39 cellular contexts compared by ENCODE assay signal in the genomic region with DNA sequence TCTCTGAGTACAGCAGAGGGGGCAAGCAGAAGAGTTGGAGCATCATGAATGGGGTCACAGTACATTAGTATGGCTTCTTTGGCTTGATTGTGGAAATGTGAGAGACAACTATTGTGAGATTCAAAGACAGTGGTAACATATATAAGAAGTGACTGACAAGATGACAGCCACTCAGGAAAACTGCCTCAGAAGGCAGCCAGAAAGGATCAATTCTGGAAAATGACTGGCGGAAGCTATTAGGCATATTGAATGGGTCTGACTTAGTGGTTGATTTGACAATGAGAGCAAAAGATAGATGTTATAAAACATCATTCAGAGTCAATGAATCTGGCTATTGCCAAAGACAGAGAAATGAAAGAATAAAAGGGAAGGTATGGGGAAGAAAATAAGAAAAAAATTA.
"Had no signal": no experiment of that assay in that cellular context is flagged by ENCODE, and none has a peak within 500 bp of the region (broad histone marks: within the 10 kb centered on the region; RNA-seq: fewer than 3 reads in every experiment).

No MANE protein-coding gene starts in this region.

- H3K9me3 Mint-ChIP-seq: activated naive CD4-positive, alpha-beta T cell treated with anti-CD3 and anti-CD28 coated beads for 36 hours; activated naive CD4-positive, alpha-beta T cell treated with anti-CD3 and anti-CD28 coated beads, Interleukin-2, amount 10 ng/mL, durations not matched to agents 7 days and 5 days; activated naive CD4-positive, alpha-beta T cell treated with anti-CD3 and anti-CD28 coated beads, Interleukin-2, amount 50 U/mL, for 24 hours; activated naive CD4-positive, alpha-beta T cell treated with anti-CD3 and anti-CD28 coated beads, Interleukin-2, amount 50 U/mL, for 72 hours; activated naive CD8-positive, alpha-beta T cell treated with anti-CD3 and anti-CD28 coated beads, Interleukin-2, amount 10 ng/mL, durations not matched to agents 7 days and 5 days; activated naive CD8-positive, alpha-beta T cell treated with anti-CD3 and anti-CD28 coated beads, Interleukin-2, amount 50 U/mL, for 24 hours; activated T-helper 1 cell treated with anti-CD3 and anti-CD28 coated beads, Interleukin-12 subunit alpha, Interleukin-12 subunit beta, Interleukin-2, Interleukin-4 antibody, amounts not matched to agents 30 ng/mL and 10 ng/mL and 1 ng/mL, durations not matched to agents 14 hours and 24 hours and 36 hours; activated T-helper 17 cell treated with anti-CD3 and anti-CD28 coated beads, Interleukin-2, amount 50 U/mL, for 72 hours; activated T-helper 2 cell treated with anti-CD3 and anti-CD28 coated beads, Interferon-gamma antibody, Interleukin-2, Interleukin-4, amounts not matched to agents 10 μg/mL and 5 μg/mL and 100 μg/mL, durations not matched to agents 14 hours and 24 hours and 36 hours; central memory CD8-positive, alpha-beta T cell had no signal

- H3K4me3 Mint-ChIP-seq: activated naive CD4-positive, alpha-beta T cell treated with anti-CD3 and anti-CD28 coated beads for 36 hours; activated naive CD4-positive, alpha-beta T cell treated with anti-CD3 and anti-CD28 coated beads, Interleukin-2, amount 10 ng/mL, durations not matched to agents 7 days and 5 days; activated naive CD4-positive, alpha-beta T cell treated with anti-CD3 and anti-CD28 coated beads, Interleukin-2, amount 50 U/mL, for 24 hours; activated naive CD8-positive, alpha-beta T cell; activated naive CD8-positive, alpha-beta T cell treated with anti-CD3 and anti-CD28 coated beads for 36 hours; activated naive CD8-positive, alpha-beta T cell treated with anti-CD3 and anti-CD28 coated beads, Interleukin-2, amount 10 ng/mL, durations not matched to agents 7 days and 5 days; activated naive CD8-positive, alpha-beta T cell treated with anti-CD3 and anti-CD28 coated beads, Interleukin-2, amount 50 U/mL, for 24 hours; activated T-cell treated with anti-CD3 and anti-CD28 coated beads, Interleukin-2, amount 50 U/mL, for 24 hours; activated T-cell treated with anti-CD3 and anti-CD28 coated beads, Interleukin-2, amount 50 U/mL, for 4 hours; activated T-cell treated with anti-CD3 and anti-CD28 coated beads, Interleukin-2, amount 50 U/mL, for 72 hours; activated T-helper 1 cell treated with anti-CD3 and anti-CD28 coated beads, Interleukin-12 subunit alpha, Interleukin-12 subunit beta, Interleukin-2, Interleukin-4 antibody, amounts not matched to agents 30 ng/mL and 10 ng/mL and 1 ng/mL, durations not matched to agents 14 hours and 24 hours and 36 hours; activated T-helper 17 cell treated with anti-CD3 and anti-CD28 coated beads, Interleukin-2, amount 50 U/mL, for 72 hours; brain; central memory CD8-positive, alpha-beta T cell had no signal

- H3K27ac Mint-ChIP-seq: activated naive CD4-positive, alpha-beta T cell treated with anti-CD3 and anti-CD28 coated beads for 36 hours; activated naive CD4-positive, alpha-beta T cell treated with anti-CD3 and anti-CD28 coated beads, Interleukin-2, amount 10 ng/mL, durations not matched to agents 7 days and 5 days; activated naive CD4-positive, alpha-beta T cell treated with anti-CD3 and anti-CD28 coated beads, Interleukin-2, amount 50 U/mL, for 24 hours; activated naive CD4-positive, alpha-beta T cell treated with anti-CD3 and anti-CD28 coated beads, Interleukin-2, amount 50 U/mL, for 72 hours; activated naive CD8-positive, alpha-beta T cell; activated naive CD8-positive, alpha-beta T cell treated with anti-CD3 and anti-CD28 coated beads for 36 hours; activated naive CD8-positive, alpha-beta T cell treated with anti-CD3 and anti-CD28 coated beads, Interleukin-2, amount 10 ng/mL, durations not matched to agents 7 days and 5 days; activated naive CD8-positive, alpha-beta T cell treated with anti-CD3 and anti-CD28 coated beads, Interleukin-2, amount 50 U/mL, for 24 hours; activated T-cell treated with anti-CD3 and anti-CD28 coated beads, Interleukin-2, amount 50 U/mL, for 24 hours; activated T-cell treated with anti-CD3 and anti-CD28 coated beads, Interleukin-2, amount 50 U/mL, for 72 hours; activated T-helper 1 cell treated with anti-CD3 and anti-CD28 coated beads, Interleukin-12 subunit alpha, Interleukin-12 subunit beta, Interleukin-2, Interleukin-4 antibody, amounts not matched to agents 30 ng/mL and 10 ng/mL and 1 ng/mL, durations not matched to agents 14 hours and 24 hours and 36 hours; activated T-helper 17 cell treated with anti-CD3 and anti-CD28 coated beads, Interleukin-2, amount 50 U/mL, for 72 hours; activated T-helper 2 cell treated with anti-CD3 and anti-CD28 coated beads, Interferon-gamma antibody, Interleukin-2, Interleukin-4, amounts not matched to agents 10 μg/mL and 5 μg/mL and 100 μg/mL, durations not matched to agents 14 hours and 24 hours and 36 hours; brain had no signal

- H3K4me1 Mint-ChIP-seq: activated naive CD4-positive, alpha-beta T cell treated with anti-CD3 and anti-CD28 coated beads, Interleukin-2, amount 10 ng/mL, durations not matched to agents 7 days and 5 days; activated naive CD4-positive, alpha-beta T cell treated with anti-CD3 and anti-CD28 coated beads, Interleukin-2, amount 50 U/mL, for 24 hours; activated naive CD8-positive, alpha-beta T cell treated with anti-CD3 and anti-CD28 coated beads for 36 hours; activated naive CD8-positive, alpha-beta T cell treated with anti-CD3 and anti-CD28 coated beads, Interleukin-2, amount 10 ng/mL, durations not matched to agents 7 days and 5 days; activated naive CD8-positive, alpha-beta T cell treated with anti-CD3 and anti-CD28 coated beads, Interleukin-2, amount 50 U/mL, for 24 hours; activated T-helper 17 cell treated with anti-CD3 and anti-CD28 coated beads, Interleukin-2, amount 50 U/mL, for 72 hours; brain; central memory CD8-positive, alpha-beta T cell had no signal

- H3K9me3 ChIP-seq: adrenal gland, ascending aorta, body of pancreas, breast epithelium had no signal

- H3K4me3 ChIP-seq: adrenal gland, ascending aorta, body of pancreas, breast epithelium, cardiac muscle cell had no signal

- FAIRE-seq: bronchial epithelial cell had no signal

- H3K27me3 ChIP-seq: adrenal gland, ascending aorta, body of pancreas, brain microvascular endothelial cell, cardiac muscle cell had no signal

- H3K36me3 Mint-ChIP-seq: activated naive CD4-positive, alpha-beta T cell treated with anti-CD3 and anti-CD28 coated beads, Interleukin-2, amount 10 ng/mL, durations not matched to agents 7 days and 5 days; activated naive CD4-positive, alpha-beta T cell treated with anti-CD3 and anti-CD28 coated beads, Interleukin-2, amount 50 U/mL, for 24 hours; activated naive CD4-positive, alpha-beta T cell treated with anti-CD3 and anti-CD28 coated beads, Interleukin-2, amount 50 U/mL, for 72 hours; activated naive CD8-positive, alpha-beta T cell; activated naive CD8-positive, alpha-beta T cell treated with anti-CD3 and anti-CD28 coated beads for 36 hours; activated naive CD8-positive, alpha-beta T cell treated with anti-CD3 and anti-CD28 coated beads, Interleukin-2, amount 10 ng/mL, durations not matched to agents 7 days and 5 days; brain had no signal

- H3K4me1 ChIP-seq: adrenal gland, ascending aorta, body of pancreas, breast epithelium had no signal

- ATAC-seq: activated naive CD4-positive, alpha-beta T cell treated with anti-CD3 and anti-CD28 coated beads, Interleukin-2, amount 50 U/mL, for 72 hours; activated naive CD8-positive, alpha-beta T cell treated with anti-CD3 and anti-CD28 coated beads, Interleukin-2, amount 50 U/mL, for 24 hours; activated T-cell treated with anti-CD3 and anti-CD28 coated beads, Interleukin-2, amount 50 U/mL, for 4 hours; activated T-cell treated with anti-CD3 and anti-CD28 coated beads, Interleukin-2, amount 50 U/mL, for 72 hours; activated T-helper 17 cell treated with anti-CD3 and anti-CD28 coated beads, Interleukin-2, amount 50 U/mL, for 72 hours; body of pancreas had no signal

- DNase-seq: activated effector memory CD4-positive, alpha-beta T cell treated with anti-CD3 and anti-CD28 coated beads, Interleukin-2, amount 50 U/mL, for 16 hours; activated effector memory CD4-positive, alpha-beta T cell treated with Interleukin-2 at 50 U/mL for 16 hours; activated gamma-delta T cell; activated gamma-delta T cell treated with Interleukin-2 at 50 U/mL for 16 hours; activated naive CD4-positive, alpha-beta T cell; activated naive CD4-positive, alpha-beta T cell treated with anti-CD3 and anti-CD28 coated beads for 36 hours; activated naive CD4-positive, alpha-beta T cell treated with anti-CD3 and anti-CD28 coated beads, Interleukin-2, amount 10 ng/mL, durations not matched to agents 7 days and 5 days; activated naive CD4-positive, alpha-beta T cell treated with anti-CD3 and anti-CD28 coated beads, Interleukin-2, amount 50 U/mL, for 16 hours; activated naive CD4-positive, alpha-beta T cell treated with Interleukin-2 at 50 U/mL for 16 hours; activated naive CD8-positive, alpha-beta T cell treated with anti-CD3 and anti-CD28 coated beads for 36 hours; activated naive CD8-positive, alpha-beta T cell treated with anti-CD3 and anti-CD28 coated beads, Interleukin-2, amount 10 ng/mL, durations not matched to agents 7 days and 5 days; activated naive CD8-positive, alpha-beta T cell treated with anti-CD3 and anti-CD28 coated beads, Interleukin-2, amount 50 U/mL, for 24 hours; activated T-cell treated with anti-CD3 and anti-CD28 coated beads, Interleukin-2, amount 50 U/mL, for 1 hour; activated T-cell treated with anti-CD3 and anti-CD28 coated beads, Interleukin-2, amount 50 U/mL, for 24 hours; activated T-cell treated with anti-CD3 and anti-CD28 coated beads, Interleukin-2, amount 50 U/mL, for 4 hours; activated T-cell treated with anti-CD3 and anti-CD28 coated beads, Interleukin-2, amount 50 U/mL, for 48 hours; activated T-cell treated with anti-CD3 and anti-CD28 coated beads, Interleukin-2, amount 50 U/mL, for 72 hours; adrenal gland; amniotic stem cell; amygdala; anterior cingulate cortex; aorta; body of pancreas; brain microvascular endothelial cell; caudate nucleus; central memory CD4-positive, alpha-beta T cell; cerebellar nuclear complex had no signal

- H3K27me3 Mint-ChIP-seq: activated naive CD4-positive, alpha-beta T cell treated with anti-CD3 and anti-CD28 coated beads, Interleukin-2, amount 10 ng/mL, durations not matched to agents 7 days and 5 days; activated naive CD4-positive, alpha-beta T cell treated with anti-CD3 and anti-CD28 coated beads, Interleukin-2, amount 50 U/mL, for 24 hours; activated naive CD8-positive, alpha-beta T cell; activated naive CD8-positive, alpha-beta T cell treated with anti-CD3 and anti-CD28 coated beads for 36 hours; activated naive CD8-positive, alpha-beta T cell treated with anti-CD3 and anti-CD28 coated beads, Interleukin-2, amount 10 ng/mL, durations not matched to agents 7 days and 5 days; activated naive CD8-positive, alpha-beta T cell treated with anti-CD3 and anti-CD28 coated beads, Interleukin-2, amount 50 U/mL, for 24 hours; activated T-helper 17 cell treated with anti-CD3 and anti-CD28 coated beads, Interleukin-2, amount 50 U/mL, for 72 hours; brain; central memory CD8-positive, alpha-beta T cell had no signal

- H3K36me3 ChIP-seq: adrenal gland, ascending aorta, brain microvascular endothelial cell, breast epithelium, cardiac muscle cell had no signal

- H3K27ac ChIP-seq: adrenal gland, ascending aorta, body of pancreas, brain microvascular endothelial cell, breast epithelium, cardiac muscle cell had no signal
